ENCODE assay signal across 23 cellular contexts in genomic region chr13:37375724-37376123, GRCh38.
DNase-seq lines count a peak whose midpoint lies in the region; ATAC-seq, FAIRE-seq and TF ChIP-seq lines count a peak whose summit lies in the region.
"Had no signal": no experiment of that assay in that cellular context is flagged by ENCODE, and none has a peak within 500 bp of the region (broad histone marks: within the 10 kb centered on the region; RNA-seq: fewer than 3 reads in every experiment).

No MANE protein-coding gene starts in this region.

- H2AFZ ChIP-seq in keratinocyte (ENCODE audit: control insufficient read depth, low read length), result no peak overlapping the region
- H2AFZ ChIP-seq: GM23338 had no signal

- no peak for FAIRE-seq in keratinocyte (lab: Jason Lieb, UNC)

- H3K36me3 Mint-ChIP-seq in natural killer cell treated with Interleukin-12 subunit alpha and Interleukin-12 subunit beta and Interleukin-15 and Interleukin-18, amount 100 ng/mL, for 72 hours, result no peaks in the 10 kb centered on the region
- H3K36me3 Mint-ChIP-seq: CD4-positive, alpha-beta memory T cell; IgD-negative memory B cell had no signal

- no peaks in the 10 kb centered on the region for H3K4me1 ChIP-seq in adipocyte (ENCODE audit: control insufficient read depth, insufficient read depth, low read length)
- H3K4me1 ChIP-seq in keratinocyte (ENCODE audit: control insufficient read depth, extremely low read depth, insufficient read depth, low read length), result peaks cover 12% of the 10 kb centered on the region

- H3K4me2 ChIP-seq in keratinocyte (ENCODE audit: control insufficient read depth, extremely low read depth, insufficient read depth, low read depth, low read length), result peak overlapping the region; percentile 19
- H3K4me2 ChIP-seq: GM23338, KMS-11, SK-N-SH had no signal

- H3K27me3 Mint-ChIP-seq in natural killer cell treated with Interleukin-12 subunit alpha and Interleukin-12 subunit beta and Interleukin-15 and Interleukin-18, amount 100 ng/mL, for 72 hours, result no peaks in the 10 kb centered on the region
- H3K27me3 Mint-ChIP-seq: CD4-positive, alpha-beta memory T cell; IgD-negative memory B cell had no signal

- no peaks in the 10 kb centered on the region for H3K36me3 ChIP-seq in adipocyte (ENCODE audit: control insufficient read depth, insufficient read depth, low read length, severe bottlenecking)
- H3K36me3 ChIP-seq in keratinocyte (ENCODE audit: control insufficient read depth in 2 of 2, extremely low read depth in 1 of 2, insufficient read depth in 2 of 2, low read length in 2 of 2), result no peaks in the 10 kb centered on the region

- H3K27ac ChIP-seq in epithelial cell of prostate (peak overlapping the region; percentile 50), keratinocyte (ENCODE audit: control insufficient read depth, insufficient read depth, low read length) (no peak overlapping the region)
- H3K27ac ChIP-seq: KMS-11 had no signal

- no peak for ATAC-seq in natural killer cell treated with Interleukin-12 subunit alpha and Interleukin-12 subunit beta and Interleukin-15 and Interleukin-18, amount 100 ng/mL, for 72 hours
- no peak for ATAC-seq in HG03439 (IDR thresholded peaks at IDR 0.05; ENCODE audit: unreplicated experiment)
- ATAC-seq in Right ventricle myocardium inferior, result no peak
- ATAC-seq: GM23338 had no signal

- no peaks in the 10 kb centered on the region for H3K9me3 Mint-ChIP-seq in natural killer cell treated with Interleukin-12 subunit alpha and Interleukin-12 subunit beta and Interleukin-15 and Interleukin-18, amount 100 ng/mL, for 72 hours
- H3K9me3 Mint-ChIP-seq: GM23338, H9, HFFc6, IgD-negative memory B cell had no signal

- no peak overlapping the region for H3K4me3 ChIP-seq in adipocyte (ENCODE audit: low read length)
- no peak overlapping the region for H3K4me3 ChIP-seq in keratinocyte (ENCODE audit: control insufficient read depth in 2 of 3, extremely low read depth in 1 of 3, insufficient read depth in 2 of 3, low read depth in 1 of 3, low read length in 3 of 3)
- H3K4me3 ChIP-seq: GM23338 had no signal

- H3K9me3 ChIP-seq in adipocyte (ENCODE audit: control insufficient read depth, low read length) (peaks cover 4% of the 10 kb centered on the region), keratinocyte (ENCODE audit: control insufficient read depth, low read depth, low read length) (no peaks in the 10 kb centered on the region)
- H3K9me3 ChIP-seq: SK-N-SH had no signal

- H3K4me1 Mint-ChIP-seq in natural killer cell treated with Interleukin-12 subunit alpha and Interleukin-12 subunit beta and Interleukin-15 and Interleukin-18, amount 100 ng/mL, for 72 hours (ENCODE audit: low read depth in 2 of 2), result no peaks in the 10 kb centered on the region
- H3K4me1 Mint-ChIP-seq: CD4-positive, alpha-beta memory T cell; GM23338; H9; IgD-negative memory B cell had no signal

- no peak overlapping the region for H3K4me3 Mint-ChIP-seq in natural killer cell treated with Interleukin-12 subunit alpha and Interleukin-12 subunit beta and Interleukin-15 and Interleukin-18, amount 100 ng/mL, for 72 hours
- H3K4me3 Mint-ChIP-seq: CD4-positive, alpha-beta memory T cell; GM23338; H9; HFFc6; IgD-negative memory B cell had no signal

- DNase-seq in LHCN-M2 (ENCODE audit: low read depth) (peak; percentile 26), adipocyte (ENCODE audit: low read depth) (peak; percentile 22), epithelial cell of prostate (ENCODE audit: low read depth, low spot score) (no peak), keratinocyte (ENCODE audit: low read depth, low spot score) (no peak), Right ventricle myocardium inferior (ENCODE audit: missing footprints) (no peak)
- no peak for DNase-seq in natural killer cell treated with Interleukin-12 subunit alpha and Interleukin-12 subunit beta and Interleukin-15 and Interleukin-18, amount 100 ng/mL, for 72 hours (ENCODE audit: low spot score)
- DNase-seq in activated CD4-positive, alpha-beta T cell treated with anti-CD3 and anti-CD28 coated beads, Interleukin-2, amount 50 U/mL, for 4 hours, result no peak
- DNase-seq: C1 segment of cervical spinal cord; CD4-positive, alpha-beta memory T cell; COR-L47; H9; HFFc6; NCI-H1092 treated with DMSO at 0.1 percent for 48 hours; NCI-H1436; NCI-H187 treated with DMSO at 0.1 percent for 48 hours; NCI-H524 treated with DMSO at 0.1 percent for 48 hours; NCI-H774; RPMI8226; SK-N-SH had no signal

- H4K20me1 ChIP-seq in keratinocyte (ENCODE audit: control insufficient read depth, extremely low read depth, insufficient read depth, low read length), result no peaks in the 10 kb centered on the region

- dilution Hi-C loops in keratinocyte (cut with MboI; ENCODE audit: extremely low pct_ligation_motif_present, low sequenced_read_pairs), result no loop called here

- no peak for TF ChIP-seq CTCF in keratinocyte (optimal IDR thresholded peaks at IDR 0.05 in 1 of 3, IDR thresholded peaks at IDR 0.05 in 1 of 3, conservative IDR thresholded peaks at IDR 0.05 in 1 of 3; ENCODE audit: extremely low read depth in 1 of 3, insufficient read depth in 2 of 3, low read length in 3 of 3)

- H3K27ac Mint-ChIP-seq in natural killer cell treated with Interleukin-12 subunit alpha and Interleukin-12 subunit beta and Interleukin-15 and Interleukin-18, amount 100 ng/mL, for 72 hours, result no peak overlapping the region
- H3K27ac Mint-ChIP-seq: CD4-positive, alpha-beta memory T cell; GM23338; H9; HFFc6; IgD-negative memory B cell had no signal

- no peaks in the 10 kb centered on the region for H3K9me1 ChIP-seq in keratinocyte (ENCODE audit: control insufficient read depth, extremely low read depth, insufficient read depth, low read length)

- no peaks in the 10 kb centered on the region for H3K27me3 ChIP-seq in adipocyte (replicated peaks; ENCODE audit: control insufficient read depth, insufficient read depth, low read length)
- H3K27me3 ChIP-seq in keratinocyte (ENCODE audit: control insufficient read depth, extremely low read depth, insufficient read depth, low read length), result no peaks in the 10 kb centered on the region

- intact Hi-C loops in Right ventricle myocardium inferior (cut with DNase I), result no loop called here

- H3K79me2 ChIP-seq in keratinocyte (ENCODE audit: control insufficient read depth, insufficient read depth, low read length), result no peaks in the 10 kb centered on the region

- no peak overlapping the region for H3K9ac ChIP-seq in adipocyte (ENCODE audit: low read length)
- H3K9ac ChIP-seq in keratinocyte (ENCODE audit: control insufficient read depth, extremely low read depth, insufficient read depth, low read length), result no peak overlapping the region
- H3K9ac ChIP-seq: KMS-11, SK-N-SH had no signal

Comparison
In these comparisons a context has a peak if more than half of its experiments do, and no peak if none do; other contexts are left out.
1. DNase-seq: peak in LHCN-M2 (single experiment) and adipocyte (single experiment); none in epithelial cell of prostate (single experiment), keratinocyte (single experiment), natural killer cell treated with Interleukin-12 subunit alpha and Interleukin-12 subunit beta and Interleukin-15 and Interleukin-18, amount 100 ng/mL, for 72 hours (single experiment), activated CD4-positive, alpha-beta T cell treated with anti-CD3 and anti-CD28 coated beads, Interleukin-2, amount 50 U/mL, for 4 hours (0 of 2) and Right ventricle myocardium inferior (single experiment).